23 cellular contexts compared by ENCODE assay signal in the genomic region with DNA sequence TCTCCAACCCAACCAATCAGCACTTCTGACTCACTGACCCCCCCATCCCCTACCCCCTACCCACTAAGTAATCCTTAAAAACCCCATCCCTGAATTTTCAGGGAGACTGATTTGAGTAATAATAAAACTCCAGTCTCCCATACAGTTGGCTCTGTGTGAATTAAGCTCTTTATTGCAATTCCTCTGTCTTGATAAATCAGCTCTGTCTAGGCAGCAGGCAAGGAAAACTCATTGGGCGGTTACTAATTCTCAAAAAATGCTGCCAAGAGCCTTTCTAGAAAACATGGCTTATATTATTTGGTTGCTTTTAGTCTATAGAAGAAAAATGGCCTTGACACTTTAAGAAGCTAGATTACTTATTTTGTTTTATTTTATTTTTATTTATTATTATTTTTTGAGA.
DNase-seq lines count a peak whose midpoint lies in the region; ATAC-seq and TF ChIP-seq lines count a peak whose summit lies in the region.
"Had no signal": no experiment of that assay in that cellular context is flagged by ENCODE, and none has a peak within 500 bp of the region (broad histone marks: within the 10 kb centered on the region; RNA-seq: fewer than 3 reads in every experiment).

No MANE protein-coding gene starts in this region.

- peaks cover 77% of the 10 kb centered on the region for H3K4me1 ChIP-seq in GM23248 (ENCODE audit: insufficient read depth)
- peaks cover 8% of the 10 kb centered on the region for H3K4me1 ChIP-seq in smooth muscle cell (ENCODE audit: low read depth)

- intact Hi-C loops in posterior cingulate gyrus (cut with DNase I), result no loop called here

- H3K79me2 ChIP-seq in GM23248 (ENCODE audit: insufficient read depth) (no peaks in the 10 kb centered on the region), smooth muscle cell (ENCODE audit: low read depth) (no peaks in the 10 kb centered on the region)

- DNase-seq in GM23248 (peak; percentile 32), fibroblast of the aortic adventitia (ENCODE audit: low read depth) (peak; percentile 62), smooth muscle cell (lab: John Stamatoyannopoulos, UW; ENCODE audit: unreplicated experiment) (no peak), posterior cingulate gyrus (no peak), NCI-H774 (lab: John Stamatoyannopoulos, UW) (no peak)
- DNase-seq: activated CD4-positive, alpha-beta T cell treated with anti-CD3 and anti-CD28 coated beads, Interleukin-2, amount 50 U/mL, for 1 hour; AML-193; body of pancreas; effector CD8-positive, alpha-beta T cell; naive thymus-derived CD4-positive, alpha-beta T cell; NCI-H1092; NCI-H1930; NCI-H345; NCI-H82; ovary; substantia nigra; T-helper 17 cell had no signal

- 70 to 87% methylated on average over 1 of the region's 1 CpG for WGBS in GM23248 (ENCODE audit: low coverage in 1 of 2, low lambda C conversion rate in 2 of 2, missing lambda C conversion rate in 2 of 2), 2 experiments
- WGBS in smooth muscle cell (ENCODE audit: low lambda C conversion rate), result 45% methylated on average over 1 of the region's 1 CpG

- no peak overlapping the region for H3K4me2 ChIP-seq in GM23248 (ENCODE audit: unreplicated experiment)
- peak overlapping the region; percentile 11 for H3K4me2 ChIP-seq in smooth muscle cell
- H3K4me2 ChIP-seq: GM23338 had no signal

- H3K9ac ChIP-seq in GM23248, result no peak overlapping the region
- H3K9ac ChIP-seq in smooth muscle cell (ENCODE audit: low read depth), result no peak overlapping the region

- H3K9me2 ChIP-seq in GM23248 (ENCODE audit: insufficient read depth), result no peaks in the 10 kb centered on the region

- H3K9me3 ChIP-seq in GM23248 (ENCODE audit: low read depth), result no peaks in the 10 kb centered on the region
- H3K9me3 ChIP-seq in smooth muscle cell (replicated peaks; ENCODE audit: low read depth), result no peaks in the 10 kb centered on the region
- H3K9me3 ChIP-seq: body of pancreas, ovary had no signal

- H2AFZ ChIP-seq in GM23248, result no peak overlapping the region
- no peak overlapping the region for H2AFZ ChIP-seq in smooth muscle cell (ENCODE audit: low read depth)
- H2AFZ ChIP-seq: GM23338 had no signal

- ATAC-seq in SK-N-SH treated with all-trans-retinoic acid at 6 μM for 48 hours (0 out of 3 replicates have a peak, but pooled peaks have one; percentile 6), GM19395 (IDR thresholded peaks at IDR 0.05; ENCODE audit: unreplicated experiment) (no peak)
- ATAC-seq: activated naive CD4-positive, alpha-beta T cell treated with anti-CD3 and anti-CD28 coated beads, Interleukin-2, amount 50 U/mL, for 72 hours; body of pancreas; GM23338; naive thymus-derived CD4-positive, alpha-beta T cell; sciatic nerve; T-helper 17 cell had no signal

- H3F3A ChIP-seq in GM23248 (ENCODE audit: insufficient read depth) (peaks cover 77% of the 10 kb centered on the region), smooth muscle cell (ENCODE audit: low read depth) (peaks cover 9% of the 10 kb centered on the region)

- H3K27ac ChIP-seq in GM23248, result peak overlapping the region; percentile 84
- H3K27ac ChIP-seq in smooth muscle cell (ENCODE audit: low read depth), result peak overlapping the region; percentile 87
- H3K27ac ChIP-seq: body of pancreas, ovary, VCaP had no signal

- no peaks in the 10 kb centered on the region for H3K36me3 ChIP-seq in GM23248 (ENCODE audit: low read depth)
- H3K36me3 ChIP-seq in smooth muscle cell (ENCODE audit: low read depth), result no peaks in the 10 kb centered on the region
- H3K36me3 ChIP-seq: ovary had no signal

- TF ChIP-seq CTCF in fibroblast of the aortic adventitia (IDR thresholded peaks at IDR 0.05; ENCODE audit: insufficient read depth, low read length), result no peak
- TF ChIP-seq CTCF in smooth muscle cell (IDR thresholded peaks at IDR 0.05; ENCODE audit: borderline replicate concordance, insufficient read depth, poor library complexity, severe bottlenecking), result no peak

- H3K27me3 ChIP-seq in GM23248 (replicated peaks; ENCODE audit: insufficient read depth), result no peaks in the 10 kb centered on the region
- H3K27me3 ChIP-seq in smooth muscle cell (ENCODE audit: low read depth), result no peaks in the 10 kb centered on the region
- H3K27me3 ChIP-seq: body of pancreas, ovary had no signal

- in situ Hi-C loops in GM23248 (cut with MboI), result no loop called here

- H4K20me1 ChIP-seq in GM23248 (ENCODE audit: insufficient read depth) (no peaks in the 10 kb centered on the region), smooth muscle cell (ENCODE audit: low read depth) (no peaks in the 10 kb centered on the region)

- H3K4me3 ChIP-seq in GM23248 (no peak overlapping the region), fibroblast of the aortic adventitia (ENCODE audit: low read depth, low read length) (no peak overlapping the region), smooth muscle cell (no peak overlapping the region)
- H3K4me3 ChIP-seq: body of pancreas, GM23338, ovary had no signal

TF ChIP-seq in SK-N-SH treated with all-trans-retinoic acid at 6 μM for 48 hours, 23 proteins besides CTCF, POLR2A, EP300 and RAD21:
- no peak for TF ChIP-seq RARB (CRISPR knock-in tag; IDR thresholded peaks at IDR 0.05)
- no peak for TF ChIP-seq SNAI2 (CRISPR knock-in tag; IDR thresholded peaks at IDR 0.05)
- TF ChIP-seq OSR1 (CRISPR knock-in tag; IDR thresholded peaks at IDR 0.05), result no peak

Comparison
In these comparisons a context has a peak if more than half of its experiments do, and no peak if none do; other contexts are left out.
1. DNase-seq: peak in GM23248 (single experiment) and fibroblast of the aortic adventitia (single experiment); none in smooth muscle cell (single experiment), posterior cingulate gyrus (0 of 10) and NCI-H774 (single experiment).